12 cellular contexts compared by ENCODE assay signal in genomic region chrX:19776753-19777152, GRCh38.
DNase-seq lines count a peak whose midpoint lies in the region; ATAC-seq and TF ChIP-seq lines count a peak whose summit lies in the region.
"Had no signal": no experiment of that assay in that cellular context is flagged by ENCODE, and none has a peak within 500 bp of the region (broad histone marks: within the 10 kb centered on the region; RNA-seq: fewer than 3 reads in every experiment).

No MANE protein-coding gene starts in this region.

- peak in 3 of 5 donors; percentile 55 to 64 (median 60) for DNase-seq in CD8-positive, alpha-beta memory T cell
- peak in 2 of 3 experiments; percentile 19 to 21 for DNase-seq in effector memory CD8-positive, alpha-beta T cell
- DNase-seq in HFFc6, result no peak
- no peak for DNase-seq in lower leg skin (ENCODE audit: low spot score in 2 of 2)
- no peak for DNase-seq in dermis blood vessel endothelial cell
- DNase-seq: Kasumi-1, NCI-H446 treated with DMSO at 0.1 percent for 48 hours, substantia nigra had no signal

- peak overlapping the region; percentile 74 for H3K9ac ChIP-seq in OCI-LY3 (ENCODE audit: low read length)

- no peaks in the 10 kb centered on the region for H3K36me3 ChIP-seq in CD8-positive, alpha-beta memory T cell (ENCODE audit: insufficient read depth, low read length)
- peaks cover 9% of the 10 kb centered on the region for H3K36me3 ChIP-seq in OCI-LY3 (replicated peaks; ENCODE audit: low read depth, low read length)
- H3K36me3 ChIP-seq: cardiac muscle cell had no signal

- intact Hi-C loops in lower leg skin (cut with DNase I; ENCODE audit: low total_unique reads), result no loop called here

- H3K4me3 Mint-ChIP-seq in CD8-positive, alpha-beta memory T cell, result peak overlapping the region in 6 of 7 donors; percentile 6 to 68 (median 41)
- H3K4me3 Mint-ChIP-seq in effector memory CD8-positive, alpha-beta T cell, result peak overlapping the region; percentile 17 to 34
- no peak overlapping the region for H3K4me3 Mint-ChIP-seq in HFFc6

- H3K4me2 ChIP-seq in OCI-LY3 (ENCODE audit: low read length), result peak overlapping the region; percentile 65

- peaks cover 57 to 74% (median 73%) of the 10 kb centered on the region in 3 donors for H3K4me1 Mint-ChIP-seq in CD8-positive, alpha-beta memory T cell
- peaks cover 41 to 45% of the 10 kb centered on the region in 2 donors for H3K4me1 Mint-ChIP-seq in effector memory CD8-positive, alpha-beta T cell (ENCODE audit: low read depth in 2 of 2)
- H3K4me1 Mint-ChIP-seq in HFFc6 (ENCODE audit: low read depth), result peaks cover 18% of the 10 kb centered on the region

- no peaks in the 10 kb centered on the region for H3K27me3 ChIP-seq in CD8-positive, alpha-beta memory T cell (ENCODE audit: insufficient read depth, low read length, poor library complexity, severe bottlenecking)
- H3K27me3 ChIP-seq in OCI-LY3 (ENCODE audit: low read depth, low read length), result no peaks in the 10 kb centered on the region
- H3K27me3 ChIP-seq: cardiac muscle cell had no signal

- peaks cover 0 to 2% (median 0%) of the 10 kb centered on the region in 5 donors for H3K9me3 Mint-ChIP-seq in CD8-positive, alpha-beta memory T cell
- no peaks in the 10 kb centered on the region for H3K9me3 Mint-ChIP-seq in effector memory CD8-positive, alpha-beta T cell
- H3K9me3 Mint-ChIP-seq in HFFc6, result no peaks in the 10 kb centered on the region

- H2AFZ ChIP-seq in OCI-LY3 (ENCODE audit: low read depth, low read length), result no peak overlapping the region

- 78 to 79% methylated on average over 2 of the region's 2 CpGs for WGBS in lower leg skin, 2 donors

- peaks cover 59% of the 10 kb centered on the region for H3K4me1 ChIP-seq in CD8-positive, alpha-beta memory T cell (ENCODE audit: insufficient read depth, low read length)
- peaks cover 65% of the 10 kb centered on the region for H3K4me1 ChIP-seq in OCI-LY3 (ENCODE audit: low read length)

- peak overlapping the region; percentile 45 to 92 (median 74) for H3K27ac Mint-ChIP-seq in CD8-positive, alpha-beta memory T cell
- H3K27ac Mint-ChIP-seq in effector memory CD8-positive, alpha-beta T cell, result peak overlapping the region; percentile 44 to 66
- no peak overlapping the region for H3K27ac Mint-ChIP-seq in HFFc6

- peaks cover 0 to 3% of the 10 kb centered on the region in 2 donors for H3K27me3 Mint-ChIP-seq in CD8-positive, alpha-beta memory T cell
- H3K27me3 Mint-ChIP-seq in effector memory CD8-positive, alpha-beta T cell, result no peaks in the 10 kb centered on the region
- no peaks in the 10 kb centered on the region for H3K27me3 Mint-ChIP-seq in HFFc6 (ENCODE audit: insufficient read depth)

- H3K9me3 ChIP-seq in CD8-positive, alpha-beta memory T cell (ENCODE audit: low read length), result no peaks in the 10 kb centered on the region
- no peaks in the 10 kb centered on the region for H3K9me3 ChIP-seq in OCI-LY3 (ENCODE audit: insufficient read depth, low read length)

- no peak for TF ChIP-seq POLR2A in lower leg skin (IDR thresholded peaks at IDR 0.05)

- H3K79me2 ChIP-seq in OCI-LY3 (ENCODE audit: low read length), result peaks cover 36% of the 10 kb centered on the region

- H3K27ac ChIP-seq in CD8-positive, alpha-beta memory T cell (ENCODE audit: low read depth, low read length), result peak overlapping the region; percentile 9
- peak overlapping the region; percentile 100 for H3K27ac ChIP-seq in OCI-LY3 (ENCODE audit: low read length)
- H3K27ac ChIP-seq: cardiac muscle cell had no signal

- ATAC-seq in GM18867 (IDR thresholded peaks at IDR 0.05; ENCODE audit: unreplicated experiment), result peak; percentile 37
- peak; percentile 74 for ATAC-seq in effector memory CD8-positive, alpha-beta T cell (replicated peaks)
- ATAC-seq in GM21825 (IDR thresholded peaks at IDR 0.05; ENCODE audit: unreplicated experiment), result no peak

- TF ChIP-seq CTCF in OCI-LY3 (IDR thresholded peaks at IDR 0.05; ENCODE audit: low read depth, low read length) (no peak), HFFc6 (IDR thresholded peaks at IDR 0.05) (no peak), lower leg skin (IDR thresholded peaks at IDR 0.05) (no peak)

- H3K36me3 Mint-ChIP-seq in CD8-positive, alpha-beta memory T cell, result peaks cover 3 to 18% (median 4%) of the 10 kb centered on the region in 3 donors
- peaks cover 24% of the 10 kb centered on the region for H3K36me3 Mint-ChIP-seq in effector memory CD8-positive, alpha-beta T cell (ENCODE audit: insufficient read depth)
- H3K36me3 Mint-ChIP-seq in HFFc6 (ENCODE audit: low read depth), result no peaks in the 10 kb centered on the region

- H4K20me1 ChIP-seq in OCI-LY3 (ENCODE audit: insufficient read depth, low read length), result no peaks in the 10 kb centered on the region

- CTCF ChIA-PET in CD8-positive, alpha-beta memory T cell (lab: Charles Lee), result interaction anchor here (0.9 to 1.6 kb wide), 6 partner anchors 9 to 41 kb away, joined by 3 to 5 read pairs (median 4); no protein-coding TSS in a partner anchor

- H3K4me3 ChIP-seq in CD8-positive, alpha-beta memory T cell (ENCODE audit: low read length), result no peak overlapping the region
- H3K4me3 ChIP-seq in OCI-LY3 (ENCODE audit: low read length) (peak overlapping the region; percentile 26; the same call in 1 of the 2 replicates), lower leg skin (ENCODE audit: low read depth, poor library complexity, severe bottlenecking) (no peak overlapping the region)
- H3K4me3 ChIP-seq: cardiac muscle cell had no signal

- POLR2A ChIA-PET in CD8-positive, alpha-beta memory T cell (lab: Charles Lee), result interaction anchor here (0.7 to 1.1 kb wide), 3 partner anchors 29 to 107 kb away, joined by 3 to 7 read pairs (median 4); no protein-coding TSS in a partner anchor

Comparison
In these comparisons a context has a peak if more than half of its experiments do, and no peak if none do; other contexts are left out.
1. DNase-seq: peak in CD8-positive, alpha-beta memory T cell (3 of 5) and effector memory CD8-positive, alpha-beta T cell (2 of 3); none in HFFc6 (single experiment), lower leg skin (0 of 2) and dermis blood vessel endothelial cell (single experiment).